24 cellular contexts compared by ENCODE assay signal in genomic region chr7:100823534-100823933, GRCh38.
"Had no signal": no experiment of that assay in that cellular context is flagged by ENCODE, and none has a peak within 500 bp of the region (broad histone marks: within the 10 kb centered on the region; RNA-seq: fewer than 3 reads in every experiment).

No MANE protein-coding gene starts in this region.

- H3K4me3 ChIP-seq: SJCRH30 had no signal

- H3K9me3 Mint-ChIP-seq: activated naive CD4-positive, alpha-beta T cell treated with anti-CD3 and anti-CD28 coated beads, Interleukin-2, amount 10 ng/mL, durations not matched to agents 7 days and 5 days; activated naive CD8-positive, alpha-beta T cell treated with anti-CD3 and anti-CD28 coated beads, Interleukin-2, amount 10 ng/mL, durations not matched to agents 7 days and 5 days; activated T-cell treated with anti-CD3 and anti-CD28 coated beads, Interleukin-2, amount 50 U/mL, for 4 hours had no signal

- H3K9me3 ChIP-seq: adrenal gland, SJCRH30, SK-N-SH had no signal

- H3K27me3 ChIP-seq: adrenal gland, SJCRH30 had no signal

- H3K36me3 Mint-ChIP-seq: activated naive CD8-positive, alpha-beta T cell treated with anti-CD3 and anti-CD28 coated beads, Interleukin-2, amount 10 ng/mL, durations not matched to agents 7 days and 5 days had no signal

- H3K27ac ChIP-seq: SJCRH30 had no signal

- H3K4me3 Mint-ChIP-seq: activated naive CD4-positive, alpha-beta T cell treated with anti-CD3 and anti-CD28 coated beads, Interleukin-2, amount 10 ng/mL, durations not matched to agents 7 days and 5 days; activated naive CD8-positive, alpha-beta T cell treated with anti-CD3 and anti-CD28 coated beads, Interleukin-2, amount 10 ng/mL, durations not matched to agents 7 days and 5 days; activated T-cell treated with anti-CD3 and anti-CD28 coated beads, Interleukin-2, amount 50 U/mL, for 4 hours had no signal

- DNase-seq: activated CD4-positive, alpha-beta T cell treated with anti-CD3 and anti-CD28 coated beads for 48 hours; activated CD4-positive, alpha-beta T cell treated with anti-CD3 and anti-CD28 coated beads, Interleukin-2, amount 50 U/mL, for 48 hours; activated CD8-positive, alpha-beta memory T cell treated with anti-CD3 and anti-CD28 coated beads for 24 hours; activated gamma-delta T cell treated with Interleukin-2 at 50 U/mL for 16 hours; activated naive CD4-positive, alpha-beta T cell treated with anti-CD3 and anti-CD28 coated beads, Interleukin-2, amount 10 ng/mL, durations not matched to agents 7 days and 5 days; activated naive CD8-positive, alpha-beta T cell treated with anti-CD3 and anti-CD28 coated beads, Interleukin-2, amount 10 ng/mL, durations not matched to agents 7 days and 5 days; activated T-cell treated with anti-CD3 and anti-CD28 coated beads, Interleukin-2, amount 50 U/mL, for 4 hours; anterior cingulate cortex; KG1; NCI-H1092; NCI-H1417 treated with DMSO at 0.1 percent for 48 hours; NCI-H1694; NCI-H2029; NCI-H2107; NCI-H2171 treated with DMSO at 0.1 percent for 48 hours; NCI-H345; NCI-H510A; NCI-H526 treated with DMSO at 0.1 percent for 48 hours; NCI-H82; SJCRH30; SK-N-SH; T-helper 1 cell had no signal

- H3K27ac Mint-ChIP-seq: activated naive CD4-positive, alpha-beta T cell treated with anti-CD3 and anti-CD28 coated beads, Interleukin-2, amount 10 ng/mL, durations not matched to agents 7 days and 5 days; activated naive CD8-positive, alpha-beta T cell treated with anti-CD3 and anti-CD28 coated beads, Interleukin-2, amount 10 ng/mL, durations not matched to agents 7 days and 5 days had no signal

- H3K9ac ChIP-seq: SK-N-SH had no signal

- ATAC-seq: activated CD4-positive, CD25-positive, alpha-beta regulatory T cell treated with anti-CD3 and anti-CD28 coated beads, Interleukin-2, amount 50 U/mL, for 24 hours; activated T-cell treated with anti-CD3 and anti-CD28 coated beads, Interleukin-2, amount 50 U/mL, for 4 hours had no signal

- H3K4me2 ChIP-seq: SK-N-SH had no signal
